In the genomic region with DNA sequence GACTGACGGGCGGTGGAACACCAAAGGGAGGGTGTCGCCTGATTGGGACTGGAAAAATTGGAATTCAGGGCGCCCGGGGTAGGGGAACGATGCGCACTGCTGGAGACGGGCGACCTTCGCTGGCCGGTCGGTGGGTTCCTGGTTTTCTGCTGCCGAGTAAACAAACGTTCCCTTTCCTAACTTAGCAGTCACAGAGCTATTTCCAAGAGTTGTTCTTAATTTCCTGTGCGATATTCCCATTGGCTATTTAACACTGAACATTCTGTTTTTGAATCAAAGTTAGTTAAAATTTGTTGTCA, we compare ENCODE assay signal across 8 cellular contexts. TPM values are rescaled to one million over a fixed set of nuclear protein-coding genes. Genes with fewer than 3 reads are reported as not detected.
A peak's percentile ranks its signal among the peaks of the same experiment; 100 is the strongest.
DNase-seq lines count a peak whose midpoint lies in the region; ATAC-seq and TF ChIP-seq lines count a peak whose summit lies in the region.

No MANE protein-coding gene starts in this region.

- TF ChIP-seq CTCF in activated B cell treated with CpG ODN at 0.5 μM for 24 hours (IDR thresholded peaks at IDR 0.05) = no peak

- no peaks in the 10 kb centered on the region for H3K27me3 Mint-ChIP-seq in activated B cell treated with CpG ODN at 0.5 μM for 24 hours

- peak overlapping the region; percentile 93 for H3K27ac Mint-ChIP-seq in activated B cell treated with CpG ODN at 0.5 μM for 24 hours

- peaks cover 15% of the 10 kb centered on the region for H3K4me1 Mint-ChIP-seq in activated B cell treated with CpG ODN at 0.5 μM for 24 hours

- peak overlapping the region; percentile 99 for H3K4me3 Mint-ChIP-seq in activated B cell treated with CpG ODN at 0.5 μM for 24 hours

- ATAC-seq in HG03095 (IDR thresholded peaks at IDR 0.05; ENCODE audit: unreplicated experiment) (peak; percentile 18), activated B cell treated with CpG ODN at 0.5 μM for 24 hours (ENCODE audit: low read depth) (no peak), HG02884 (IDR thresholded peaks at IDR 0.05; ENCODE audit: unreplicated experiment) (no peak)

- no peaks in the 10 kb centered on the region for H3K9me3 Mint-ChIP-seq in activated B cell treated with CpG ODN at 0.5 μM for 24 hours

- CTCF ChIA-PET in activated B cell treated with CpG ODN at 0.5 μM for 24 hours (lab: Charles Lee) = interaction anchor here (1.0 to 2.9 kb wide), 3 partner anchors 34 to 134 kb away, joined by 3 to 15 read pairs (median 10); a partner anchor contains a TSS

- peak; percentile 0 for DNase-seq in stimulated activated CD4-positive, alpha-beta T cell treated with anti-CD3 and anti-CD28 coated beads, Interleukin-2, amount 100 ng/mL, for 4 hours (ENCODE audit: low read depth)
- DNase-seq in stimulated activated CD4-positive, alpha-beta T cell treated with anti-CD3 and anti-CD28 coated beads, Interleukin-4, amount 100 ng/mL, for 1 hour = no peak
- DNase-seq in activated B cell treated with CpG ODN at 0.5 μM for 24 hours = no peak
- peak; percentile 75 for DNase-seq in cardiac septum (ENCODE audit: low spot score)
- DNase-seq in renal cortical epithelial cell (ENCODE audit: low read depth) = peak; percentile 17
- no peak for DNase-seq in RPMI8226

- POLR2A ChIA-PET in activated B cell treated with CpG ODN at 0.5 μM for 24 hours (lab: Charles Lee) = interaction anchor here (1.1 kb wide), 1 partner anchor 88 kb away, joined by 4 read pairs; no protein-coding TSS in a partner anchor

- peaks cover 10% of the 10 kb centered on the region for H3K36me3 Mint-ChIP-seq in activated B cell treated with CpG ODN at 0.5 μM for 24 hours (ENCODE audit: low read depth)

- intact Hi-C loops in activated B cell treated with CpG ODN at 0.5 μM for 24 hours (cut with micrococcal nuclease) = no loop called here
- intact Hi-C loops in cardiac septum (cut with DNase I) = loop anchor here (5.0 kb wide), 1 partner anchor 136 kb away; a partner anchor contains a TSS

RNA-seq across cellular contexts. Expression of a gene that starts 0.7 kb away (rescaled TPM):
- total RNA-seq in activated B cell treated with CpG ODN at 0.5 μM for 24 hours = 1.9 TPM in 2 replicates
- 1.4 TPM for total RNA-seq in cardiac septum
- total RNA-seq in renal cortical epithelial cell = 4.3 and 10.6 TPM in 2 replicates

RNA-seq across cellular contexts. Expression of a gene that starts 0.8 kb away (rescaled TPM):
- total RNA-seq in activated B cell treated with CpG ODN at 0.5 μM for 24 hours (not detected in 2 replicates), cardiac septum (not detected), renal cortical epithelial cell (0.15 and 0.69 TPM in 2 replicates)

Comparison
In these comparisons a context has a peak if more than half of its experiments do, and no peak if none do; other contexts are left out.
1. DNase-seq: peak in stimulated activated CD4-positive, alpha-beta T cell treated with anti-CD3 and anti-CD28 coated beads, Interleukin-2, amount 100 ng/mL, for 4 hours (single experiment), cardiac septum (single experiment) and renal cortical epithelial cell (single experiment); none in stimulated activated CD4-positive, alpha-beta T cell treated with anti-CD3 and anti-CD28 coated beads, Interleukin-4, amount 100 ng/mL, for 1 hour (single experiment), activated B cell treated with CpG ODN at 0.5 μM for 24 hours (single experiment) and RPMI8226 (single experiment).